ENCODE assay signal across 20 cellular contexts in the genomic region with DNA sequence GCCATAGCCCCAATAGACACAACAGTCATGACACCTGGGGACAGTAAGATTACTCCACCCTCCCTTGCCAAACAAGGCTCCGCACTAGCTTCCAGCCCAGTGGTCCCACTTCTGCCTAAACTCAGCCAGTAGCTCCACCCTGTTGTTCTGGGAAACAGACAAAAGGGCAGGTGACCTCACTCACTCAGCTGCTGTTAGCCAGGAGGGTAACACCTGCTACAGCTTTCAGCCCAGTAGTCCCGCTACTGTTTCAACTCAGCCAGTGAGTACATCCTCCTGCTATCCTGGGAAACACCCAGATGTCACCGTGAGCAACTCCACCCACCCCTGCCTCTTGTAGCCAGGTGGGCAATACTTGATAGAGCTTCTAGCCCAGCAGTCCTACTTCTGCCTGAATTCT.
A peak's percentile ranks its signal among the peaks of the same experiment; 100 is the strongest.
DNase-seq lines count a peak whose midpoint lies in the region; ATAC-seq and TF ChIP-seq lines count a peak whose summit lies in the region.
"Had no signal": no experiment of that assay in that cellular context is flagged by ENCODE, and none has a peak within 500 bp of the region (broad histone marks: within the 10 kb centered on the region; RNA-seq: fewer than 3 reads in every experiment).

No MANE protein-coding gene starts in this region.

- no peak overlapping the region for H2AFZ ChIP-seq in IMR-90 (replicated peaks; ENCODE audit: low read length, poor library complexity)
- H2AFZ ChIP-seq: GM23248 had no signal

- no peak for TF ChIP-seq RAD21 in IMR-90 (IDR thresholded peaks at IDR 0.05; ENCODE audit: low read length)

- no peak overlapping the region for H2BK120ac ChIP-seq in IMR-90 (ENCODE audit: low read depth, low read length)

- H3K9me1 ChIP-seq in IMR-90 (ENCODE audit: insufficient read depth, low read length): no peaks in the 10 kb centered on the region

- H3K27ac ChIP-seq in IMR-90 (ENCODE audit: insufficient read depth, low read length) (no peak overlapping the region), right lobe of liver (no peak overlapping the region)
- H3K27ac ChIP-seq: A549; BLaER1 treated with 17β-estradiol and CSF1 and Interleukin-3, amounts not matched to agents 10 nM and 100 nM; GM23248 had no signal

- peak overlapping the region; percentile 61 for H2AK9ac ChIP-seq in IMR-90 (replicated peaks; ENCODE audit: low read depth, low read length, poor library complexity)

- H3K27me3 ChIP-seq in IMR-90 (ENCODE audit: control insufficient read depth, insufficient read depth, low read length) (no peaks in the 10 kb centered on the region), right lobe of liver (no peaks in the 10 kb centered on the region)
- H3K27me3 ChIP-seq: BE2C had no signal

- H3K18ac ChIP-seq in IMR-90 (ENCODE audit: low read depth, low read length): no peak overlapping the region

- no peak overlapping the region for H3K23ac ChIP-seq in IMR-90 (ENCODE audit: low read depth, low read length)

- DNase-seq in NCI-H510A (lab: John Stamatoyannopoulos, UW) (peak; percentile 20), NCI-H510A treated with DMSO at 0.1 percent for 48 hours (lab: John Stamatoyannopoulos, UW) (no peak), DMS53 (lab: John Stamatoyannopoulos, UW) (peak; percentile 92), IMR-90 (no peak), right lobe of liver (no peak), foreskin fibroblast (no peak)
- no peak for DNase-seq in activated CD4-positive, alpha-beta T cell treated with anti-CD3 and anti-CD28 coated beads, Interleukin-2, amount 50 U/mL, for 48 hours
- DNase-seq: 8988T; ACHN; AML-193; BE2C; CD4-positive, alpha-beta T cell; CD8-positive, alpha-beta memory T cell; DMS 273 treated with DMSO at 0.1 percent for 48 hours; DND-41; GM23248; H7; HCEC 1CT had no signal

- H3K4me3 ChIP-seq in IMR-90 (ENCODE audit: insufficient read depth, low read depth, low read length) (no peak overlapping the region), right lobe of liver (no peak overlapping the region), foreskin fibroblast (ENCODE audit: low read depth in 1 of 2, low read length in 2 of 2) (no peak overlapping the region)
- H3K4me3 ChIP-seq: A549; BLaER1 treated with 17β-estradiol and CSF1 and Interleukin-3, amounts not matched to agents 10 nM and 100 nM; GM23248 had no signal

- BruUV-seq in IMR-90 (replicated peaks; lab: Mats Ljungman, UMichigan): no TSS peak

- H3K9ac ChIP-seq in IMR-90 (ENCODE audit: low read depth, low read length): no peak overlapping the region
- H3K9ac ChIP-seq: BLaER1 treated with 17β-estradiol and CSF1 and Interleukin-3, amounts not matched to agents 10 nM and 100 nM; GM23248 had no signal

- H3K56ac ChIP-seq in IMR-90 (ENCODE audit: extremely low read depth, insufficient read depth, low read length): no peak overlapping the region

- no peak for TF ChIP-seq POLR2A in IMR-90 (IDR thresholded peaks at IDR 0.05; ENCODE audit: low read depth, low read length)
- no peak for TF ChIP-seq POLR2A in right lobe of liver (IDR thresholded peaks at IDR 0.05)

- no peak overlapping the region for H2AK5ac ChIP-seq in IMR-90 (ENCODE audit: low read depth, low read length)

- H3K4me1 ChIP-seq in IMR-90 (ENCODE audit: control insufficient read depth, insufficient read depth, low read length): no peaks in the 10 kb centered on the region
- H3K4me1 ChIP-seq in right lobe of liver: no peaks in the 10 kb centered on the region
- H3K4me1 ChIP-seq: A549; BE2C; BLaER1 treated with 17β-estradiol and CSF1 and Interleukin-3, amounts not matched to agents 10 nM and 100 nM had no signal

- H3K9me3 ChIP-seq in IMR-90 (ENCODE audit: control insufficient read depth, insufficient read depth, low read length) (peaks cover 5% of the 10 kb centered on the region; the same call in 1 of the 2 replicates), right lobe of liver (no peaks in the 10 kb centered on the region)
- H3K9me3 ChIP-seq: A549, BE2C had no signal

- POLR2A ChIA-PET in IMR-90 (lab: Charles Lee; ENCODE audit: unreplicated experiment): no interaction called here

- H3K36me3 ChIP-seq in IMR-90 (ENCODE audit: control insufficient read depth, insufficient read depth, low read length) (no peaks in the 10 kb centered on the region), right lobe of liver (no peaks in the 10 kb centered on the region)
- H3K36me3 ChIP-seq: BE2C; BLaER1 treated with 17β-estradiol and CSF1 and Interleukin-3, amounts not matched to agents 10 nM and 100 nM had no signal

- no peak overlapping the region for H3K4ac ChIP-seq in IMR-90 (ENCODE audit: low read depth, low read length)

- H2BK20ac ChIP-seq in IMR-90 (ENCODE audit: low read depth, low read length): no peak overlapping the region

- H3K79me1 ChIP-seq in IMR-90 (ENCODE audit: low read depth in 1 of 2, low read length in 2 of 2): no peaks in the 10 kb centered on the region

- dilution Hi-C loops in IMR-90 (cut with HindIII; ENCODE audit: low sequenced_read_pairs, unreplicated experiment): no loop called here

- CTCF ChIA-PET in IMR-90 (lab: Yijun Ruan, JAX): no interaction called here

- no peak overlapping the region for H4K5ac ChIP-seq in IMR-90 (ENCODE audit: low read depth, low read length)

- H3K14ac ChIP-seq in IMR-90 (replicated peaks; ENCODE audit: low read depth, low read length): no peak overlapping the region

- intact Hi-C loops in IMR-90 (cut with micrococcal nuclease): no loop called here
- intact Hi-C loops in right lobe of liver (cut with DNase I): no loop called here

- no peaks in the 10 kb centered on the region for H4K20me1 ChIP-seq in IMR-90 (ENCODE audit: insufficient read depth, low read length)
- H4K20me1 ChIP-seq: BLaER1 treated with 17β-estradiol and CSF1 and Interleukin-3, amounts not matched to agents 10 nM and 100 nM had no signal

- H2BK5ac ChIP-seq in IMR-90 (ENCODE audit: low read depth, low read length, poor library complexity, severe bottlenecking): no peak overlapping the region

- ATAC-seq in IMR-90 (ENCODE audit: low read depth) (no peak), right lobe of liver (peak in 3 of 4 donors; percentile 44 to 77 (median 56))
- ATAC-seq: A549 had no signal

- no peak overlapping the region for H3K4me2 ChIP-seq in IMR-90 (ENCODE audit: low read depth, low read length)
- H3K4me2 ChIP-seq: A549; BLaER1 treated with 17β-estradiol and CSF1 and Interleukin-3, amounts not matched to agents 10 nM and 100 nM had no signal

- WGBS in IMR-90 (ENCODE audit: extremely low coverage in 2 of 2, insufficient read length in 1 of 2), 2 experiments: no CpG with 5 or more reads among the region's 3 CpGs
- WGBS in right lobe of liver (ENCODE audit: insufficient coverage, low coverage, low lambda C conversion rate, missing lambda C conversion rate): 70% methylated on average over 2 of the region's 3 CpGs

- H2BK15ac ChIP-seq in IMR-90 (ENCODE audit: low read depth, low read length): no peak overlapping the region

- TF ChIP-seq CTCF in IMR-90 (conservative IDR thresholded peaks at IDR 0.05; ENCODE audit: low read depth, low read length) (no peak), right lobe of liver (IDR thresholded peaks at IDR 0.05) (no peak), foreskin fibroblast (IDR thresholded peaks at IDR 0.05; ENCODE audit: low read depth, low read length) (no peak)

- no peak overlapping the region for H4K91ac ChIP-seq in IMR-90 (ENCODE audit: insufficient read depth, low read depth, low read length)

- H4K8ac ChIP-seq in IMR-90 (ENCODE audit: low read depth in 2 of 2, low read length in 2 of 2): no peak overlapping the region

- in situ Hi-C loops in IMR-90 (cut with MboI; ENCODE audit: low sequenced_read_pairs): no loop called here

TF ChIP-seq in IMR-90, 13 proteins besides CTCF, POLR2A, EP300 and RAD21:
- TF ChIP-seq CEBPB (IDR thresholded peaks at IDR 0.05; ENCODE audit: low read depth, low read length) (no peak), FOS (IDR thresholded peaks at IDR 0.05; ENCODE audit: low read depth, low read length) (no peak), BHLHE40 (IDR thresholded peaks at IDR 0.05; ENCODE audit: low read depth, low read length) (no peak), MXI1 (IDR thresholded peaks at IDR 0.05; ENCODE audit: borderline replicate concordance, low read depth, low read length) (no peak), CHD1 (IDR thresholded peaks at IDR 0.05; ENCODE audit: low read depth, low read length) (no peak), SMC3 (IDR thresholded peaks at IDR 0.05; ENCODE audit: low read depth, low read length) (no peak), MAZ (IDR thresholded peaks at IDR 0.05; ENCODE audit: borderline replicate concordance, low read depth, low read length) (no peak), RCOR1 (IDR thresholded peaks at IDR 0.05; ENCODE audit: insufficient replicate concordance, low read length) (no peak), NFE2L2 (IDR thresholded peaks at IDR 0.05; ENCODE audit: low read depth, low read length) (no peak), USF2 (IDR thresholded peaks at IDR 0.05; ENCODE audit: low read depth, low read length) (no peak), RFX5 (IDR thresholded peaks at IDR 0.05; ENCODE audit: low read depth, low read length) (no peak), MAFK (IDR thresholded peaks at IDR 0.05; ENCODE audit: low read depth, low read length) (no peak)
- TF ChIP-seq, protein P1, sequence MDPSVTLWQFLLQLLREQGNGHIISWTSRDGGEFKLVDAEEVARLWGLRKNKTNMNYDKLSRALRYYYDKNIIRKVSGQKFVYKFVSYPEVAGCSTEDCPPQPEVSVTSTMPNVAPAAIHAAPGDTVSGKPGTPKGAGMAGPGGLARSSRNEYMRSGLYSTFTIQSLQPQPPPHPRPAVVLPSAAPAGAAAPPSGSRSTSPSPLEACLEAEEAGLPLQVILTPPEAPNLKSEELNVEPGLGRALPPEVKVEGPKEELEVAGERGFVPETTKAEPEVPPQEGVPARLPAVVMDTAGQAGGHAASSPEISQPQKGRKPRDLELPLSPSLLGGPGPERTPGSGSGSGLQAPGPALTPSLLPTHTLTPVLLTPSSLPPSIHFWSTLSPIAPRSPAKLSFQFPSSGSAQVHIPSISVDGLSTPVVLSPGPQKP (IDR thresholded peaks at IDR 0.05; ENCODE audit: borderline replicate concordance, low read depth, low read length): no peak
TF ChIP-seq in IMR-90: peak in this region for 0.

Comparison
In these comparisons a context has a peak if more than half of its experiments do, and no peak if none do; other contexts are left out.
1. DNase-seq: peak in NCI-H510A (single experiment) and DMS53 (single experiment); none in NCI-H510A treated with DMSO at 0.1 percent for 48 hours (single experiment), IMR-90 (single experiment), right lobe of liver (0 of 3), foreskin fibroblast (0 of 2) and activated CD4-positive, alpha-beta T cell treated with anti-CD3 and anti-CD28 coated beads, Interleukin-2, amount 50 U/mL, for 48 hours (0 of 2).